Comparison of ENCODE assay signal across 21 cellular contexts in the genomic region with DNA sequence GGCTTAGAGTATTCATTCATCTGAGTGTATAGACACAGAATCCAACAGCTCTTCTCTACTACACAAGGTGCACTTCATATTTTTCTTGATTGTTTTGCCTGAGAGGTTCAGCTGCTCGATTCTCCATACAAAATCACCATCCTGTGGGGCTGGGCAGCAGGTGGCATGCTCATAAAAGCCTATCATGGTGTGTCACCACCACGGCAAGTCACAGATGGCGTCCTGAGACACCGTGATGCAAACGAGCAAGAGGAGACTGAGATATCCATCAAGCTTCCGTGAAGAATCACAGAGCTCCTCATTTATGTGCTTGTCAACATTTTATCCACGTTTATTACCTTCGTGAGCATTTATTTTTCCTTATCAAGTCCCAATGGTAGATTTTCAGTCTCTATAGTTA. TPM values are rescaled to one million over a fixed set of nuclear protein-coding genes. Genes with fewer than 3 reads are reported as not detected.
DNase-seq lines count a peak whose midpoint lies in the region; ATAC-seq and TF ChIP-seq lines count a peak whose summit lies in the region.
"Had no signal": no experiment of that assay in that cellular context is flagged by ENCODE, and none has a peak within 500 bp of the region (broad histone marks: within the 10 kb centered on the region; RNA-seq: fewer than 3 reads in every experiment).

No MANE protein-coding gene starts in this region.

- no peak for ATAC-seq in activated CD8-positive, alpha-beta T cell treated with anti-CD3 and anti-CD28 coated beads for 36 hours
- no peak for ATAC-seq in activated CD8-positive, alpha-beta T cell treated with anti-CD3 and anti-CD28 coated beads, Interleukin-2, amount 10 ng/mL, durations not matched to agents 7 days and 5 days
- ATAC-seq in HG03354 (IDR thresholded peaks at IDR 0.05; ENCODE audit: poor library complexity, severe bottlenecking, unreplicated experiment) = no peak

- CTCF ChIA-PET in activated CD8-positive, alpha-beta T cell treated with anti-CD3 and anti-CD28 coated beads for 36 hours (lab: Charles Lee) = interaction anchor here (6.9 kb wide), 1 partner anchor 15 kb away, joined by 33 read pairs; no protein-coding TSS in a partner anchor
- CTCF ChIA-PET in activated CD8-positive, alpha-beta T cell treated with anti-CD3 and anti-CD28 coated beads, Interleukin-2, amount 10 ng/mL, durations not matched to agents 7 days and 5 days (lab: Charles Lee) = interaction anchor here (1.4 to 7.0 kb wide), 2 partner anchors 15 to 245 kb away, joined by 3 to 35 read pairs; no protein-coding TSS in a partner anchor

- peaks cover 22% of the 10 kb centered on the region for H3K4me1 Mint-ChIP-seq in activated CD8-positive, alpha-beta T cell treated with anti-CD3 and anti-CD28 coated beads for 36 hours (ENCODE audit: low read depth)
- peaks cover 25% of the 10 kb centered on the region for H3K4me1 Mint-ChIP-seq in activated CD8-positive, alpha-beta T cell treated with anti-CD3 and anti-CD28 coated beads, Interleukin-2, amount 10 ng/mL, durations not matched to agents 7 days and 5 days (ENCODE audit: low read depth)

- peak overlapping the region; percentile 2 for H3K9ac ChIP-seq in Loucy (ENCODE audit: low read depth, low read length, poor library complexity, severe bottlenecking)

- POLR2A ChIA-PET in activated CD8-positive, alpha-beta T cell treated with anti-CD3 and anti-CD28 coated beads for 36 hours (lab: Charles Lee) = no interaction called here
- POLR2A ChIA-PET in activated CD8-positive, alpha-beta T cell treated with anti-CD3 and anti-CD28 coated beads, Interleukin-2, amount 10 ng/mL, durations not matched to agents 7 days and 5 days (lab: Charles Lee) = interaction anchor here (0.5 kb wide), 1 partner anchor 175 kb away, joined by 4 read pairs; no protein-coding TSS in a partner anchor

- peak overlapping the region; percentile 6 for H3K27ac Mint-ChIP-seq in activated CD8-positive, alpha-beta T cell treated with anti-CD3 and anti-CD28 coated beads for 36 hours
- no peak overlapping the region for H3K27ac Mint-ChIP-seq in activated CD8-positive, alpha-beta T cell treated with anti-CD3 and anti-CD28 coated beads, Interleukin-2, amount 10 ng/mL, durations not matched to agents 7 days and 5 days
- H3K27ac Mint-ChIP-seq: activated naive CD4-positive, alpha-beta T cell treated with anti-CD3 and anti-CD28 coated beads for 36 hours had no signal

- H3K36me3 ChIP-seq in Loucy (ENCODE audit: insufficient read depth, low read length) (no peaks in the 10 kb centered on the region), uterus (no peaks in the 10 kb centered on the region)
- H3K36me3 ChIP-seq: left ventricle myocardium inferior, neutrophil, suprapubic skin had no signal

- H3K4me3 ChIP-seq in Loucy (ENCODE audit: low read length, poor library complexity, severe bottlenecking) (peak overlapping the region; percentile 50), uterus (no peak overlapping the region)
- H3K4me3 ChIP-seq: left ventricle myocardium inferior, mucosa of descending colon, suprapubic skin had no signal

- no peaks in the 10 kb centered on the region for H3K27me3 Mint-ChIP-seq in activated CD8-positive, alpha-beta T cell treated with anti-CD3 and anti-CD28 coated beads for 36 hours
- peaks cover 10% of the 10 kb centered on the region for H3K27me3 Mint-ChIP-seq in activated CD8-positive, alpha-beta T cell treated with anti-CD3 and anti-CD28 coated beads, Interleukin-2, amount 10 ng/mL, durations not matched to agents 7 days and 5 days (ENCODE audit: low read depth)

- peak overlapping the region; percentile 69 for H3K4me2 ChIP-seq in Loucy (ENCODE audit: low read depth, low read length, poor library complexity, severe bottlenecking)

- H3K27ac ChIP-seq in epithelial cell of prostate (peak overlapping the region; percentile 77), uterus (peak overlapping the region; percentile 58 to 60)
- H3K27ac ChIP-seq: left ventricle myocardium inferior, neutrophil, VCaP had no signal

- H3K9me3 ChIP-seq in Loucy (ENCODE audit: insufficient read depth, low read depth, low read length) = no peaks in the 10 kb centered on the region
- no peaks in the 10 kb centered on the region for H3K9me3 ChIP-seq in uterus
- H3K9me3 ChIP-seq: left ventricle myocardium inferior, mucosa of descending colon, neutrophil, suprapubic skin had no signal

- intact Hi-C loops in activated CD8-positive, alpha-beta T cell treated with anti-CD3 and anti-CD28 coated beads for 36 hours (cut with micrococcal nuclease) = loop anchor here (2.0 to 10.0 kb wide), 2 partner anchors 47 to 785 kb away; no protein-coding TSS in a partner anchor
- intact Hi-C loops in uterus (cut with DNase I; ENCODE audit: low total_unique reads) = no loop called here

- H3K79me2 ChIP-seq in Loucy (ENCODE audit: insufficient read depth, low read length) = no peaks in the 10 kb centered on the region

- H3K9me2 ChIP-seq in Loucy (replicated peaks; ENCODE audit: low read depth, low read length) = no peaks in the 10 kb centered on the region

- 0 out of 2 replicates have a peak overlapping the region, but pooled peaks have one; percentile 3 for H2AFZ ChIP-seq in Loucy (ENCODE audit: low read length)

- TF ChIP-seq CTCF in activated CD8-positive, alpha-beta T cell treated with anti-CD3 and anti-CD28 coated beads for 36 hours (IDR thresholded peaks at IDR 0.05) = no peak
- TF ChIP-seq CTCF in Loucy (conservative IDR thresholded peaks at IDR 0.05; ENCODE audit: low read length) (no peak), uterus (IDR thresholded peaks at IDR 0.05) (no peak)

- no peaks in the 10 kb centered on the region for H3K27me3 ChIP-seq in Loucy (ENCODE audit: insufficient read depth, low read length, poor library complexity, severe bottlenecking)
- no peaks in the 10 kb centered on the region for H3K27me3 ChIP-seq in uterus
- H3K27me3 ChIP-seq: suprapubic skin had no signal

- no peaks in the 10 kb centered on the region for H3K36me3 Mint-ChIP-seq in activated CD8-positive, alpha-beta T cell treated with anti-CD3 and anti-CD28 coated beads for 36 hours (ENCODE audit: low read depth)
- H3K36me3 Mint-ChIP-seq in activated CD8-positive, alpha-beta T cell treated with anti-CD3 and anti-CD28 coated beads, Interleukin-2, amount 10 ng/mL, durations not matched to agents 7 days and 5 days (ENCODE audit: low read depth) = no peaks in the 10 kb centered on the region

- no peak overlapping the region for H3K4me3 Mint-ChIP-seq in activated CD8-positive, alpha-beta T cell treated with anti-CD3 and anti-CD28 coated beads for 36 hours
- H3K4me3 Mint-ChIP-seq in activated CD8-positive, alpha-beta T cell treated with anti-CD3 and anti-CD28 coated beads, Interleukin-2, amount 10 ng/mL, durations not matched to agents 7 days and 5 days = no peak overlapping the region
- H3K4me3 Mint-ChIP-seq: activated naive CD4-positive, alpha-beta T cell treated with anti-CD3 and anti-CD28 coated beads for 36 hours had no signal

- H3F3A ChIP-seq in Loucy (ENCODE audit: low read depth) = no peaks in the 10 kb centered on the region

- no peak for DNase-seq in activated CD8-positive, alpha-beta T cell treated with anti-CD3 and anti-CD28 coated beads for 36 hours
- DNase-seq in activated CD8-positive, alpha-beta T cell treated with anti-CD3 and anti-CD28 coated beads, Interleukin-2, amount 10 ng/mL, durations not matched to agents 7 days and 5 days = no peak
- DNase-seq in epithelial cell of prostate (ENCODE audit: low read depth, low spot score) (no peak), uterus (no peak), activated T-cell treated with anti-CD3 and anti-CD28 coated beads for 4 hours (no peak)
- DNase-seq: activated CD4-positive, alpha-beta T cell treated with anti-CD3 and anti-CD28 coated beads, Interleukin-2, amount 50 U/mL, for 48 hours; activated naive CD4-positive, alpha-beta T cell treated with anti-CD3 and anti-CD28 coated beads for 36 hours; activated T-cell treated with anti-CD3 and anti-CD28 coated beads, Interleukin-2, amount 50 U/mL, for 1 hour; COR-L47; effector memory CD4-positive, alpha-beta T cell; GOT3; left ventricle myocardium inferior; mucosa of descending colon; NCI-H1092 treated with DMSO at 0.1 percent for 48 hours; NCI-H2227 treated with DMSO at 0.1 percent for 48 hours; T-helper 1 cell had no signal

- H3K9me3 Mint-ChIP-seq in activated CD8-positive, alpha-beta T cell treated with anti-CD3 and anti-CD28 coated beads for 36 hours = no peaks in the 10 kb centered on the region
- no peaks in the 10 kb centered on the region for H3K9me3 Mint-ChIP-seq in activated CD8-positive, alpha-beta T cell treated with anti-CD3 and anti-CD28 coated beads, Interleukin-2, amount 10 ng/mL, durations not matched to agents 7 days and 5 days (ENCODE audit: insufficient read depth)
- H3K9me3 Mint-ChIP-seq: activated naive CD4-positive, alpha-beta T cell treated with anti-CD3 and anti-CD28 coated beads for 36 hours had no signal

- no peaks in the 10 kb centered on the region for H4K20me1 ChIP-seq in Loucy (ENCODE audit: insufficient read depth, low read length, poor library complexity, severe bottlenecking)

- no peak for TF ChIP-seq POLR2A in uterus (IDR thresholded peaks at IDR 0.05)

- peaks cover 38% of the 10 kb centered on the region for H3K4me1 ChIP-seq in Loucy (ENCODE audit: insufficient read depth, low read length, poor library complexity, severe bottlenecking)
- peaks cover 0 to 4% of the 10 kb centered on the region in 2 donors for H3K4me1 ChIP-seq in uterus

RNA-seq across cellular contexts. Expression of a gene that starts 22.4 kb away (rescaled TPM):
- total RNA-seq in activated CD8-positive, alpha-beta T cell treated with anti-CD3 and anti-CD28 coated beads for 36 hours = 1 to 10 TPM in 1 of 2 experiments, under 1 TPM in 1; 0.63 to 1.6 TPM
- total RNA-seq in activated CD8-positive, alpha-beta T cell treated with anti-CD3 and anti-CD28 coated beads, Interleukin-2, amount 10 ng/mL, durations not matched to agents 7 days and 5 days = 1 to 10 TPM; 4.0 to 4.2 TPM
- 100 to 1,000 TPM in 3 of 4 donors, 10 to 100 TPM in 1; 35.9 to 156 (median 114) TPM for total RNA-seq in uterus

Comparison
In these comparisons a context has a peak if more than half of its experiments do, and no peak if none do; other contexts are left out.
1. RNA of a gene that starts 22.4 kb away (total RNA-seq): 35.9 to 156 TPM in uterus; 4.0 to 4.2 TPM in activated CD8-positive, alpha-beta T cell treated with anti-CD3 and anti-CD28 coated beads, Interleukin-2, amount 10 ng/mL, durations not matched to agents 7 days and 5 days and 0.63 to 1.6 TPM in activated CD8-positive, alpha-beta T cell treated with anti-CD3 and anti-CD28 coated beads for 36 hours; every median in the first group is over 4 times any median in the second.